ENCODE assay signal across 19 cellular contexts in genomic region chr1:33454646-33455282, GRCh38. TPM values are rescaled to one million over a fixed set of nuclear protein-coding genes. Genes with fewer than 3 reads are reported as not detected.
DNase-seq lines count a peak whose midpoint lies in the region; ATAC-seq and TF ChIP-seq lines count a peak whose summit lies in the region.
"Had no signal": no experiment of that assay in that cellular context is flagged by ENCODE, and none has a peak within 500 bp of the region (broad histone marks: within the 10 kb centered on the region; RNA-seq: fewer than 3 reads in every experiment).

No MANE protein-coding gene starts in this region.

- H3K4me1 Mint-ChIP-seq in stimulated activated memory B cell treated with anti-CD40 and anti-IgM and Interleukin-4, amounts not matched to agents 10 μg/mL and 1 μg/mL and 100 μg/mL, for 72 hours, result peaks cover 20% of the 10 kb centered on the region

- peaks cover 9% of the 10 kb centered on the region for H3K27me3 Mint-ChIP-seq in stimulated activated memory B cell treated with anti-CD40 and anti-IgM and Interleukin-4, amounts not matched to agents 10 μg/mL and 1 μg/mL and 100 μg/mL, for 72 hours

- H3K36me3 Mint-ChIP-seq in stimulated activated memory B cell treated with anti-CD40 and anti-IgM and Interleukin-4, amounts not matched to agents 10 μg/mL and 1 μg/mL and 100 μg/mL, for 72 hours, result no peaks in the 10 kb centered on the region
- H3K36me3 Mint-ChIP-seq: CD4-positive, alpha-beta memory T cell had no signal

- no peak for TF ChIP-seq CTCF in fibroblast of mammary gland (conservative IDR thresholded peaks at IDR 0.05; ENCODE audit: control insufficient read depth, insufficient read depth, low read depth, low read length)

- H3K27ac Mint-ChIP-seq in stimulated activated memory B cell treated with anti-CD40 and anti-IgM and Interleukin-4, amounts not matched to agents 10 μg/mL and 1 μg/mL and 100 μg/mL, for 72 hours, result no peak overlapping the region

- DNase-seq in NCI-H748 (lab: John Stamatoyannopoulos, UW; ENCODE audit: unreplicated experiment) (peak; percentile 14), NCI-H748 treated with DMSO at 0.1 percent for 48 hours (lab: John Stamatoyannopoulos, UW) (no peak), NCI-H774 (lab: John Stamatoyannopoulos, UW) (peak; percentile 51), fibroblast of mammary gland (ENCODE audit: low read depth) (peak; percentile 49), smooth muscle cell of the brain vasculature (ENCODE audit: low read depth, low spot score) (peak; percentile 82), mucosa of gallbladder (ENCODE audit: low spot score) (no peak)
- DNase-seq: ACHN; activated CD8-positive, alpha-beta T cell treated with anti-CD3 and anti-CD28 coated beads, Interleukin-2, amount 10 ng/mL, durations not matched to agents 7 days and 5 days; CD4-positive, alpha-beta memory T cell; effector CD8-positive, alpha-beta T cell; NCI-H1436 treated with DMSO at 0.1 percent for 48 hours; NCI-H526 treated with DMSO at 0.1 percent for 48 hours; stimulated activated CD4-positive, alpha-beta T cell treated with anti-CD3 and anti-CD28 coated beads, Interleukin-2, amount 100 ng/mL, for 24 hours; WERI-Rb-1 had no signal

- H3K9me3 Mint-ChIP-seq in stimulated activated memory B cell treated with anti-CD40 and anti-IgM and Interleukin-4, amounts not matched to agents 10 μg/mL and 1 μg/mL and 100 μg/mL, for 72 hours, result no peaks in the 10 kb centered on the region
- H3K9me3 Mint-ChIP-seq: activated T-helper 1 cell treated with anti-CD3 and anti-CD28 coated beads, Interleukin-12 subunit alpha, Interleukin-12 subunit beta, Interleukin-2, Interleukin-4 antibody, amounts not matched to agents 30 ng/mL and 10 ng/mL and 1 ng/mL, durations not matched to agents 14 hours and 24 hours and 36 hours; CD4-positive, alpha-beta memory T cell; central memory CD8-positive, alpha-beta T cell had no signal

- H3K4me3 Mint-ChIP-seq in stimulated activated memory B cell treated with anti-CD40 and anti-IgM and Interleukin-4, amounts not matched to agents 10 μg/mL and 1 μg/mL and 100 μg/mL, for 72 hours, result no peak overlapping the region
- H3K4me3 Mint-ChIP-seq: activated CD8-positive, alpha-beta T cell treated with anti-CD3 and anti-CD28 coated beads, Interleukin-2, amount 10 ng/mL, durations not matched to agents 7 days and 5 days; activated T-helper 1 cell treated with anti-CD3 and anti-CD28 coated beads, Interleukin-12 subunit alpha, Interleukin-12 subunit beta, Interleukin-2, Interleukin-4 antibody, amounts not matched to agents 30 ng/mL and 10 ng/mL and 1 ng/mL, durations not matched to agents 14 hours and 24 hours and 36 hours; central memory CD8-positive, alpha-beta T cell had no signal

- H3K4me3 ChIP-seq in fibroblast of mammary gland (ENCODE audit: control insufficient read depth, low read depth, low read length), result no peak overlapping the region
- H3K4me3 ChIP-seq: vagina had no signal

- ATAC-seq in stimulated activated memory B cell treated with anti-CD40 and anti-IgM and Interleukin-4, amounts not matched to agents 10 μg/mL and 1 μg/mL and 100 μg/mL, for 72 hours, result no peak
- no peak for ATAC-seq in HG02884 (IDR thresholded peaks at IDR 0.05; ENCODE audit: unreplicated experiment)

RNA-seq across cellular contexts. Expression of gene ZSCAN20, which starts 17.7 kb away (rescaled TPM):
- 9.4 TPM for total RNA-seq in mucosa of gallbladder

RNA-seq across cellular contexts. Expression of gene PHC2, which starts 23.9 kb away (rescaled TPM):
- total RNA-seq in mucosa of gallbladder, result 121 TPM

Comparison
In these comparisons a context has a peak if more than half of its experiments do, and no peak if none do; other contexts are left out.
1. DNase-seq: peak in NCI-H748 (single experiment), NCI-H774 (single experiment), fibroblast of mammary gland (single experiment) and smooth muscle cell of the brain vasculature (single experiment); none in NCI-H748 treated with DMSO at 0.1 percent for 48 hours (single experiment) and mucosa of gallbladder (single experiment).